In the genomic region with DNA sequence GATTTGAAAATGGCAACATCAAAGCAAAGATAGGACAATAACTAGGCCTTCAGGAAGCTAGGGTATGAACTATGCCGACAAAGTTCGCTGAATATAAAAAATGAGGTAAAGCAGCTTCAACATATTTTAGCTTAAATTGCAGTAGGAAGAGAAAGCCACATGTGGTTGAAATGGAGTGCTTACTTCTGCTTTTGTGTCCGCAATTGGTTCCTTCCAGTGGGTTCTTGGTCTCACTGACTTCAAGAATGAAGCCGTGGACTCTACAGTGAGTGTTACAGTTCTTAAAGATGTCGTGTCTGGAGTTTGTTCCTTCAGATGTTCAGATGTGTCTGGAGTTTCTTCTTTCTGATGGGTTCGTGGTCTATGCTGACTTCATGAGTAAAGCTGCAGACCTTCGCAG, we compare ENCODE assay signal across 13 cellular contexts.
DNase-seq lines count a peak whose midpoint lies in the region; ATAC-seq and TF ChIP-seq lines count a peak whose summit lies in the region.
"Had no signal": no experiment of that assay in that cellular context is flagged by ENCODE, and none has a peak within 500 bp of the region (broad histone marks: within the 10 kb centered on the region; RNA-seq: fewer than 3 reads in every experiment).

No MANE protein-coding gene starts in this region.

- H3K4me3 ChIP-seq in coronary artery (no peak overlapping the region), PC-3 (ENCODE audit: low read length) (no peak overlapping the region)
- H3K4me3 ChIP-seq: skin epidermis had no signal

- no peaks in the 10 kb centered on the region for H3K9me2 ChIP-seq in PC-3 (replicated peaks; ENCODE audit: low read length)

- POLR2A ChIA-PET in PC-3 (lab: Charles Lee; ENCODE audit: unreplicated experiment): no interaction called here

- TF ChIP-seq CTCF in coronary artery (IDR thresholded peaks at IDR 0.05): no peak
- no peak for TF ChIP-seq CTCF in PC-3 (conservative IDR thresholded peaks at IDR 0.05; ENCODE audit: low read depth, low read length)

- H3K27ac ChIP-seq in coronary artery (no peak overlapping the region), PC-3 (ENCODE audit: low read length) (no peak overlapping the region)
- H3K27ac ChIP-seq: KMS-11, skin epidermis had no signal

- H3K9ac ChIP-seq in PC-3 (ENCODE audit: low read length): no peak overlapping the region
- H3K9ac ChIP-seq: KMS-11 had no signal

- ATAC-seq in GM18861 (IDR thresholded peaks at IDR 0.05; ENCODE audit: unreplicated experiment) (peak; percentile 95), GM21576 (IDR thresholded peaks at IDR 0.05; ENCODE audit: unreplicated experiment) (peak; percentile 98), HG03175 (IDR thresholded peaks at IDR 0.05; ENCODE audit: unreplicated experiment) (peak; percentile 96), PC-3 (no peak)

- H3K4me1 ChIP-seq in PC-3 (ENCODE audit: insufficient read depth, low read length): no peaks in the 10 kb centered on the region

- H3K27me3 ChIP-seq in PC-3 (ENCODE audit: low read length): no peaks in the 10 kb centered on the region

- no TSS peak for BruUV-seq in PC-3 (replicated peaks; lab: Mats Ljungman, UMichigan)

- H4K20me1 ChIP-seq in PC-3 (ENCODE audit: low read length): no peaks in the 10 kb centered on the region

- H2AFZ ChIP-seq in PC-3 (ENCODE audit: low read length): no peak overlapping the region

- H3K36me3 ChIP-seq in PC-3 (ENCODE audit: low read depth, low read length): no peaks in the 10 kb centered on the region

- DNase-seq in SKM-1 treated with dmso at 0.1 percent for 144 hours (lab: John Stamatoyannopoulos, UW; ENCODE audit: unreplicated experiment): peak; percentile 51
- no peak for DNase-seq in NCI-H748 (lab: John Stamatoyannopoulos, UW; ENCODE audit: unreplicated experiment)
- no peak for DNase-seq in coronary artery (ENCODE audit: low spot score)
- DNase-seq in PC-3: no peak
- no peak for DNase-seq in activated T-cell treated with anti-CD3 and anti-CD28 coated beads, Interleukin-2, amount 50 U/mL, for 1 hour
- DNase-seq: CD4-positive, alpha-beta memory T cell; glutamatergic neuron; NCI-H524 treated with DMSO at 0.1 percent for 48 hours had no signal

- intact Hi-C loops in PC-3 (cut with micrococcal nuclease): no loop called here

- CTCF ChIA-PET in PC-3 (lab: Charles Lee): no interaction called here

- H3K4me2 ChIP-seq in PC-3 (ENCODE audit: low read length): no peak overlapping the region
- H3K4me2 ChIP-seq: KMS-11 had no signal

- H3K9me3 ChIP-seq in PC-3 (ENCODE audit: low read length): no peaks in the 10 kb centered on the region

- no peaks in the 10 kb centered on the region for H3F3A ChIP-seq in PC-3 (ENCODE audit: low read length, unreplicated experiment)

- no peaks in the 10 kb centered on the region for H3K79me2 ChIP-seq in PC-3 (ENCODE audit: low read length)
